In genomic region chr17:55898195-55898594, GRCh38 we compare ENCODE assay signal across 18 cellular contexts.
"Had no signal": no experiment of that assay in that cellular context is flagged by ENCODE, and none has a peak within 500 bp of the region (broad histone marks: within the 10 kb centered on the region; RNA-seq: fewer than 3 reads in every experiment).

No MANE protein-coding gene starts in this region.

- H3K9me3 ChIP-seq: left ventricle myocardium inferior, right atrium auricular region, tibial nerve had no signal

- H3K27ac ChIP-seq: epithelial cell of prostate, left ventricle myocardium inferior, right atrium auricular region had no signal

- H3K27me3 ChIP-seq: right atrium auricular region, tibial nerve had no signal

- ATAC-seq: activated CD4-positive, alpha-beta T cell treated with anti-CD3 and anti-CD28 coated beads for 36 hours; activated naive CD4-positive, alpha-beta T cell treated with anti-CD3 and anti-CD28 coated beads, Interleukin-2, amount 50 U/mL, for 72 hours; WTC11 had no signal

- H3K4me3 ChIP-seq: left ventricle myocardium inferior, right atrium auricular region, tibial nerve had no signal

- H3K4me1 ChIP-seq: left ventricle myocardium inferior, right atrium auricular region, tibial nerve had no signal

- DNase-seq: activated CD4-positive, alpha-beta memory T cell treated with anti-CD3 and anti-CD28 coated beads for 36 hours; activated CD4-positive, alpha-beta T cell treated with anti-CD3 and anti-CD28 coated beads for 36 hours; activated gamma-delta T cell treated with Interleukin-2 at 50 U/mL for 16 hours; activated T-cell treated with anti-CD3 and anti-CD28 coated beads for 4 hours; endodermal cell; foreskin melanocyte; head of caudate nucleus; kidney; left ventricle myocardium inferior; naive B cell; small intestine; stimulated activated CD4-positive, alpha-beta T cell treated with anti-CD3 and anti-CD28 coated beads, Interleukin-15, amount 100 ng/mL, for 24 hours; stimulated activated CD4-positive, alpha-beta T cell treated with anti-CD3 and anti-CD28 coated beads, Interleukin-2, amount 100 ng/mL, for 48 hours had no signal

- H3K36me3 ChIP-seq: left ventricle myocardium inferior, right atrium auricular region, tibial nerve had no signal
